ENCODE assay signal across 1 cellular context in genomic region chr11:103071008-103071407, GRCh38.
TF ChIP-seq lines count a peak whose summit lies in the region.

No MANE protein-coding gene starts in this region.

TF ChIP-seq in HepG2, 621 proteins besides CTCF, POLR2A, EP300 and RAD21 (continues in another document):
- TF ChIP-seq ZNF546 (CRISPR knock-in tag; conservative IDR thresholded peaks at IDR 0.05): no peak
- no peak for TF ChIP-seq SYNCRIP (IDR thresholded peaks at IDR 0.05; ENCODE audit: insufficient read depth, low read depth, low read length)
- peak; percentile 21; the same call in 1 of the 2 replicates for TF ChIP-seq AHDC1 (CRISPR knock-in tag; IDR thresholded peaks at IDR 0.05; ENCODE audit: borderline replicate concordance)
- TF ChIP-seq SOX5 (CRISPR knock-in tag; IDR thresholded peaks at IDR 0.05; ENCODE audit: borderline replicate concordance): no peak
- no peak for TF ChIP-seq SATB2 (CRISPR knock-in tag; IDR thresholded peaks at IDR 0.05)
- TF ChIP-seq ZFP41 (CRISPR knock-in tag; IDR thresholded peaks at IDR 0.05; ENCODE audit: borderline replicate concordance): no peak
- no peak for TF ChIP-seq MXD4 (CRISPR knock-in tag; IDR thresholded peaks at IDR 0.05)
- TF ChIP-seq ARNT (IDR thresholded peaks at IDR 0.05): no peak
- no peak for TF ChIP-seq BCL6 (CRISPR knock-in tag; IDR thresholded peaks at IDR 0.05)
- no peak for TF ChIP-seq NCOA5 (CRISPR knock-in tag; IDR thresholded peaks at IDR 0.05)
- peak; percentile 66 for TF ChIP-seq ONECUT2 (CRISPR knock-in tag; IDR thresholded peaks at IDR 0.05)
- TF ChIP-seq ZNF644 (CRISPR knock-in tag; IDR thresholded peaks at IDR 0.05; ENCODE audit: low read depth): no peak
- 0 out of 2 replicates have a peak, but pooled peaks have one; percentile 17 for TF ChIP-seq RXRB (CRISPR knock-in tag; IDR thresholded peaks at IDR 0.05; ENCODE audit: borderline replicate concordance)
- no peak for TF ChIP-seq FOXP1 (IDR thresholded peaks at IDR 0.05)
- TF ChIP-seq FOXP1 (CRISPR knock-in tag; IDR thresholded peaks at IDR 0.05): 0 out of 2 replicates have a peak, but pooled peaks have one; percentile 22
- TF ChIP-seq ZNF788 (CRISPR knock-in tag; IDR thresholded peaks at IDR 0.05; ENCODE audit: borderline replicate concordance): no peak
- no peak for TF ChIP-seq RELA (CRISPR knock-in tag; IDR thresholded peaks at IDR 0.05)
- peak; percentile 76 for TF ChIP-seq FOXA3 (CRISPR knock-in tag; IDR thresholded peaks at IDR 0.05)
- peak; percentile 48; the same call in 1 of the 2 replicates for TF ChIP-seq FOXA1 (IDR thresholded peaks at IDR 0.05)
- no peak for TF ChIP-seq FOXA1 (CRISPR knock-in tag; IDR thresholded peaks at IDR 0.05)
- TF ChIP-seq ZNF136 (CRISPR knock-in tag; IDR thresholded peaks at IDR 0.05; ENCODE audit: low read depth): no peak
- no peak for TF ChIP-seq JUND (CRISPR knock-in tag; IDR thresholded peaks at IDR 0.05)
- TF ChIP-seq EZH2 (conservative IDR thresholded peaks at IDR 0.05; ENCODE audit: low read depth, low read length): no peak
- no peak for TF ChIP-seq DMTF1 (CRISPR knock-in tag; IDR thresholded peaks at IDR 0.05)
- no peak for TF ChIP-seq ATF7-NPFF (CRISPR knock-in tag; IDR thresholded peaks at IDR 0.05; ENCODE audit: low read depth)
- no peak for TF ChIP-seq HMGXB3 (CRISPR knock-in tag; IDR thresholded peaks at IDR 0.05; ENCODE audit: borderline replicate concordance)
- TF ChIP-seq SOX13 (IDR thresholded peaks at IDR 0.05): no peak
- peak in 1 of 2 experiments; percentile 13; a peak in 1 of 4 replicates for TF ChIP-seq SOX13 (CRISPR knock-in tag; conservative IDR thresholded peaks at IDR 0.05 in 1 of 2, IDR thresholded peaks at IDR 0.05 in 1 of 2)
- TF ChIP-seq MIXL1 (CRISPR knock-in tag; IDR thresholded peaks at IDR 0.05): 0 out of 2 replicates have a peak, but pooled peaks have one; percentile 37
- peak; percentile 95 for TF ChIP-seq KAT2B (IDR thresholded peaks at IDR 0.05; ENCODE audit: borderline replicate concordance, low read depth, low read length)
- TF ChIP-seq FOXK2 (IDR thresholded peaks at IDR 0.05): no peak
- TF ChIP-seq PAXIP1 (CRISPR knock-in tag; conservative IDR thresholded peaks at IDR 0.05): peak; percentile 52
- TF ChIP-seq AKNA (CRISPR knock-in tag; IDR thresholded peaks at IDR 0.05; ENCODE audit: borderline replicate concordance): no peak
- TF ChIP-seq SRSF1 (optimal IDR thresholded peaks at IDR 0.05; ENCODE audit: low read depth, low read length): no peak
- no peak for TF ChIP-seq ATF1 (CRISPR knock-in tag; IDR thresholded peaks at IDR 0.05)
- no peak for TF ChIP-seq HNF4G (IDR thresholded peaks at IDR 0.05; ENCODE audit: borderline replicate concordance, low read depth, low read length)
- no peak for TF ChIP-seq HNF4G (CRISPR knock-in tag; IDR thresholded peaks at IDR 0.05; ENCODE audit: borderline replicate concordance, low read depth)
- no peak for TF ChIP-seq MTA1 (CRISPR knock-in tag; IDR thresholded peaks at IDR 0.05; ENCODE audit: borderline replicate concordance)
